ENCODE assay signal across 32 cellular contexts in genomic region chr11:130128626-130129025, GRCh38. TPM values are rescaled to one million over a fixed set of nuclear protein-coding genes. Genes with fewer than 3 reads are reported as not detected.
"Had no signal": no experiment of that assay in that cellular context is flagged by ENCODE, and none has a peak within 500 bp of the region (broad histone marks: within the 10 kb centered on the region; RNA-seq: fewer than 3 reads in every experiment).

No MANE protein-coding gene starts in this region.

- H3K9me3 Mint-ChIP-seq: activated naive CD4-positive, alpha-beta T cell treated with anti-CD3 and anti-CD28 coated beads, Interleukin-2, amount 10 ng/mL, durations not matched to agents 7 days and 5 days; activated naive CD8-positive, alpha-beta T cell treated with anti-CD3 and anti-CD28 coated beads, Interleukin-2, amount 10 ng/mL, durations not matched to agents 7 days and 5 days; activated T-helper 1 cell treated with anti-CD3 and anti-CD28 coated beads, Interleukin-12 subunit alpha, Interleukin-12 subunit beta, Interleukin-2, Interleukin-4 antibody, amounts not matched to agents 30 ng/mL and 10 ng/mL and 1 ng/mL, durations not matched to agents 14 hours and 24 hours and 36 hours; immature natural killer cell; mesothelial cell of epicardium; naive thymus-derived CD4-positive, alpha-beta T cell had no signal

- H3K4me1 Mint-ChIP-seq: activated naive CD4-positive, alpha-beta T cell treated with anti-CD3 and anti-CD28 coated beads, Interleukin-2, amount 10 ng/mL, durations not matched to agents 7 days and 5 days had no signal

- H3K9me3 ChIP-seq: pancreas, prostate gland, testis, uterus had no signal

- DNase-seq: activated CD4-positive, alpha-beta T cell treated with anti-CD3 and anti-CD28 coated beads for 48 hours; activated CD4-positive, alpha-beta T cell treated with anti-CD3 and anti-CD28 coated beads, Interleukin-2, amount 50 U/mL, for 48 hours; activated CD8-positive, alpha-beta memory T cell treated with anti-CD3 and anti-CD28 coated beads for 24 hours; activated effector memory CD4-positive, alpha-beta T cell treated with anti-CD3 and anti-CD28 coated beads, Interleukin-2, amount 50 U/mL, for 16 hours; activated naive CD4-positive, alpha-beta T cell treated with anti-CD3 and anti-CD28 coated beads, Interleukin-2, amount 10 ng/mL, durations not matched to agents 7 days and 5 days; activated naive CD8-positive, alpha-beta T cell treated with anti-CD3 and anti-CD28 coated beads, Interleukin-2, amount 10 ng/mL, durations not matched to agents 7 days and 5 days; amniotic stem cell; brain microvascular endothelial cell; dorsolateral prefrontal cortex; foreskin fibroblast; head of caudate nucleus; hypothalamus; immature natural killer cell; kidney; naive thymus-derived CD4-positive, alpha-beta T cell; nucleus accumbens; pancreas; stimulated activated CD4-positive, alpha-beta T cell treated with anti-CD3 and anti-CD28 coated beads, Interleukin-15, amount 100 ng/mL, for 24 hours; stimulated activated CD4-positive, alpha-beta T cell treated with anti-CD3 and anti-CD28 coated beads, Interleukin-2, amount 100 ng/mL, for 24 hours; stimulated activated naive CD4-positive, alpha-beta T cell treated with Interleukin-2 at 50 U/mL for 16 hours; T-helper 9 cell; testis; trophoblast cell; uterus; WERI-Rb-1 had no signal

- H3K4me3 Mint-ChIP-seq: activated naive CD4-positive, alpha-beta T cell treated with anti-CD3 and anti-CD28 coated beads, Interleukin-2, amount 10 ng/mL, durations not matched to agents 7 days and 5 days; activated naive CD8-positive, alpha-beta T cell treated with anti-CD3 and anti-CD28 coated beads, Interleukin-2, amount 10 ng/mL, durations not matched to agents 7 days and 5 days; activated T-helper 1 cell treated with anti-CD3 and anti-CD28 coated beads, Interleukin-12 subunit alpha, Interleukin-12 subunit beta, Interleukin-2, Interleukin-4 antibody, amounts not matched to agents 30 ng/mL and 10 ng/mL and 1 ng/mL, durations not matched to agents 14 hours and 24 hours and 36 hours; immature natural killer cell; mesothelial cell of epicardium; naive thymus-derived CD4-positive, alpha-beta T cell had no signal

- H3K27me3 Mint-ChIP-seq: naive thymus-derived CD4-positive, alpha-beta T cell had no signal

- H3K27me3 ChIP-seq: brain microvascular endothelial cell, dorsolateral prefrontal cortex, pancreas, testis, uterus had no signal

- H3K36me3 ChIP-seq: uterus had no signal

- H3K4me1 ChIP-seq: pancreas, prostate gland, testis had no signal

- H3K27ac ChIP-seq: brain microvascular endothelial cell, coronary artery, dorsolateral prefrontal cortex, pancreas, prostate gland, testis, uterus, WERI-Rb-1 had no signal

- ATAC-seq: activated CD4-positive, CD25-positive, alpha-beta regulatory T cell treated with anti-CD3 and anti-CD28 coated beads, Interleukin-2, amount 50 U/mL, for 24 hours; esophagus mucosa; naive thymus-derived CD4-positive, alpha-beta T cell; pancreas had no signal

- H3K4me3 ChIP-seq: coronary artery, dorsolateral prefrontal cortex, pancreas, prostate gland, testis, uterus had no signal

- H3K27ac Mint-ChIP-seq: activated naive CD4-positive, alpha-beta T cell treated with anti-CD3 and anti-CD28 coated beads, Interleukin-2, amount 10 ng/mL, durations not matched to agents 7 days and 5 days; activated naive CD8-positive, alpha-beta T cell treated with anti-CD3 and anti-CD28 coated beads, Interleukin-2, amount 10 ng/mL, durations not matched to agents 7 days and 5 days; activated T-helper 1 cell treated with anti-CD3 and anti-CD28 coated beads, Interleukin-12 subunit alpha, Interleukin-12 subunit beta, Interleukin-2, Interleukin-4 antibody, amounts not matched to agents 30 ng/mL and 10 ng/mL and 1 ng/mL, durations not matched to agents 14 hours and 24 hours and 36 hours; mesothelial cell of epicardium had no signal

RNA-seq across cellular contexts. Expression of gene ST14, which starts 31.0 kb away (rescaled TPM):
- total RNA-seq: activated T-helper 1 cell treated with anti-CD3 and anti-CD28 coated beads, Interleukin-12 subunit alpha, Interleukin-12 subunit beta, Interleukin-2, Interleukin-4 antibody, amounts not matched to agents 30 ng/mL and 10 ng/mL and 1 ng/mL, durations not matched to agents 14 hours and 24 hours and 36 hours had no signal
- polyA plus RNA-seq: neural cell had no signal
